ENCODE assay signal across 1 cellular context in the genomic region with DNA sequence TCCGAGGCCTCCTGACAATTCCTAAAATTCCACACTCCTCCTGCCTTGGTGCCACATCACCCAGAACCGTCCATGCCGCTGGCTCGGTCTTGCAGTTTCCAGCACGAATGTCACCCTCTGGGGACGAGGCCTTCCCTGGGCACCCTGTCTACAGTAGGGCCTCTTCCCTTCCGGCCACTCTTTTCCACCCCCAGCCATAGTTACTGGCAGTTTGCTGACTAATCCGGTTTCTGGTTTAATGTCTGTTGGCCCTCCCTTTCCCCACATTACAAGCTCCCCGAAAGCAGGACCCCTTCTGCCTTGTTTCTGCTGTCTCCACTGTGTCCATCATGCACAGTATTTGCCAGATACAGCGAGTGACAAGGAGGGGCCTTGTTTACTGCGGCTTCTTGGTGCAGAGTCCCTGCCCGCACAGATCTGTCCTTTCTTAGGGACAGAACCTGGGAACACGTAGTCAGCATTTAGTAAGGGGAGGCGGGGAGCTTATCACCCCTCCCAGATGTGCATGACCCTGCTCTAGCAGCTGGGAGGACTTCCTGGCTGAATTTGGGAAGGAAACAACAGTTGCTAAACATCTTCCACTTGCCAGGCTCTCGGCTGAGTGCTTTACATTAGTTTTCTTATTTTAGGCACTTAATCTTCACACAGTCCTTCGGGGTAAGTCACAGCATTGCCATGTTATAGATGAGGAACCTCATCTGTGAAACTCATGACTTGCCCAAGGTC.
TF ChIP-seq lines count a peak whose summit lies in the region.

No MANE protein-coding gene starts in this region.

TF ChIP-seq in K562, 482 proteins besides CTCF, POLR2A, EP300 and RAD21 (continued from another document and continues in another):
- TF ChIP-seq, protein P1, sequence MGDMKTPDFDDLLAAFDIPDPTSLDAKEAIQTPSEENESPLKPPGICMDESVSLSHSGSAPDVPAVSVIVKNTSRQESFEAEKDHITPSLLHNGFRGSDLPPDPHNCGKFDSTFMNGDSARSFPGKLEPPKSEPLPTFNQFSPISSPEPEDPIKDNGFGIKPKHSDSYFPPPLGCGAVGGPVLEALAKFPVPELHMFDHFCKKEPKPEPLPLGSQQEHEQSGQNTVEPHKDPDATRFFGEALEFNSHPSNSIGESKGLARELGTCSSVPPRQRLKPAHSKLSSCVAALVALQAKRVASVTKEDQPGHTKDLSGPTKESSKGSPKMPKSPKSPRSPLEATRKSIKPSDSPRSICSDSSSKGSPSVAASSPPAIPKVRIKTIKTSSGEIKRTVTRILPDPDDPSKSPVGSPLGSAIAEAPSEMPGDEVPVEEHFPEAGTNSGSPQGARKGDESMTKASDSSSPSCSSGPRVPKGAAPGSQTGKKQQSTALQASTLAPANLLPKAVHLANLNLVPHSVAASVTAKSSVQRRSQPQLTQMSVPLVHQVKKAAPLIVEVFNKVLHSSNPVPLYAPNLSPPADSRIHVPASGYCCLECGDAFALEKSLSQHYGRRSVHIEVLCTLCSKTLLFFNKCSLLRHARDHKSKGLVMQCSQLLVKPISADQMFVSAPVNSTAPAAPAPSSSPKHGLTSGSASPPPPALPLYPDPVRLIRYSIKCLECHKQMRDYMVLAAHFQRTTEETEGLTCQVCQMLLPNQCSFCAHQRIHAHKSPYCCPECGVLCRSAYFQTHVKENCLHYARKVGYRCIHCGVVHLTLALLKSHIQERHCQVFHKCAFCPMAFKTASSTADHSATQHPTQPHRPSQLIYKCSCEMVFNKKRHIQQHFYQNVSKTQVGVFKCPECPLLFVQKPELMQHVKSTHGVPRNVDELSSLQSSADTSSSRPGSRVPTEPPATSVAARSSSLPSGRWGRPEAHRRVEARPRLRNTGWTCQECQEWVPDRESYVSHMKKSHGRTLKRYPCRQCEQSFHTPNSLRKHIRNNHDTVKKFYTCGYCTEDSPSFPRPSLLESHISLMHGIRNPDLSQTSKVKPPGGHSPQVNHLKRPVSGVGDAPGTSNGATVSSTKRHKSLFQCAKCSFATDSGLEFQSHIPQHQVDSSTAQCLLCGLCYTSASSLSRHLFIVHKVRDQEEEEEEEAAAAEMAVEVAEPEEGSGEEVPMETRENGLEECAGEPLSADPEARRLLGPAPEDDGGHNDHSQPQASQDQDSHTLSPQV (IDR thresholded peaks at IDR 0.05), result peak; percentile 95
- no peak for TF ChIP-seq ZC3H11A (IDR thresholded peaks at IDR 0.05; ENCODE audit: low read depth, low read length)
- TF ChIP-seq RFX1 (IDR thresholded peaks at IDR 0.05), result no peak
- TF ChIP-seq CBFA2T2 (conservative IDR thresholded peaks at IDR 0.05), result peak; percentile 72
- TF ChIP-seq, protein P2, sequence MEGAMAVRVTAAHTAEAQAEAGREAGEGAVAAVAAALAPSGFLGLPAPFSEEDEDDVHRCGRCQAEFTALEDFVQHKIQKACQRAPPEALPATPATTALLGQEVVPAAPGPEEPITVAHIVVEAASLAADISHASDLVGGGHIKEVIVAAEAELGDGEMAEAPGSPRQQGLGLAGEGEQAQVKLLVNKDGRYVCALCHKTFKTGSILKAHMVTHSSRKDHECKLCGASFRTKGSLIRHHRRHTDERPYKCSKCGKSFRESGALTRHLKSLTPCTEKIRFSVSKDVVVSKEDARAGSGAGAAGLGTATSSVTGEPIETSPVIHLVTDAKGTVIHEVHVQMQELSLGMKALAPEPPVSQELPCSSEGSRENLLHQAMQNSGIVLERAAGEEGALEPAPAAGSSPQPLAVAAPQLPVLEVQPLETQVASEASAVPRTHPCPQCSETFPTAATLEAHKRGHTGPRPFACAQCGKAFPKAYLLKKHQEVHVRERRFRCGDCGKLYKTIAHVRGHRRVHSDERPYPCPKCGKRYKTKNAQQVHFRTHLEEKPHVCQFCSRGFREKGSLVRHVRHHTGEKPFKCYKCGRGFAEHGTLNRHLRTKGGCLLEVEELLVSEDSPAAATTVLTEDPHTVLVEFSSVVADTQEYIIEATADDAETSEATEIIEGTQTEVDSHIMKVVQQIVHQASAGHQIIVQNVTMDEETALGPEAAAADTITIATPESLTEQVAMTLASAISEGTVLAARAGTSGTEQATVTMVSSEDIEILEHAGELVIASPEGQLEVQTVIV (CRISPR knock-in tag; IDR thresholded peaks at IDR 0.05; ENCODE audit: borderline replicate concordance), result no peak
- TF ChIP-seq SIN3A (IDR thresholded peaks at IDR 0.05; ENCODE audit: borderline replicate concordance in 2 of 2, control insufficient read depth in 1 of 2, low read depth in 2 of 2, low read length in 2 of 2), result peak; percentile 50 to 68; a peak in 2 of 4 replicates
- no peak for TF ChIP-seq RAD51 (IDR thresholded peaks at IDR 0.05; ENCODE audit: borderline replicate concordance, low read depth)
- TF ChIP-seq PYGO2 (tag; IDR thresholded peaks at IDR 0.05), result no peak
- no peak for TF ChIP-seq ZNF174 (CRISPR knock-in tag; IDR thresholded peaks at IDR 0.05)
- TF ChIP-seq, protein P3, sequence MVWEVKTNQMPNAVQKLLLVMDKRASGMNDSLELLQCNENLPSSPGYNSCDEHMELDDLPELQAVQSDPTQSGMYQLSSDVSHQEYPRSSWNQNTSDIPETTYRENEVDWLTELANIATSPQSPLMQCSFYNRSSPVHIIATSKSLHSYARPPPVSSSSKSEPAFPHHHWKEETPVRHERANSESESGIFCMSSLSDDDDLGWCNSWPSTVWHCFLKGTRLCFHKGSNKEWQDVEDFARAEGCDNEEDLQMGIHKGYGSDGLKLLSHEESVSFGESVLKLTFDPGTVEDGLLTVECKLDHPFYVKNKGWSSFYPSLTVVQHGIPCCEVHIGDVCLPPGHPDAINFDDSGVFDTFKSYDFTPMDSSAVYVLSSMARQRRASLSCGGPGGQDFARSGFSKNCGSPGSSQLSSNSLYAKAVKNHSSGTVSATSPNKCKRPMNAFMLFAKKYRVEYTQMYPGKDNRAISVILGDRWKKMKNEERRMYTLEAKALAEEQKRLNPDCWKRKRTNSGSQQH (CRISPR knock-in tag; IDR thresholded peaks at IDR 0.05), result no peak
- no peak for TF ChIP-seq HNRNPK (IDR thresholded peaks at IDR 0.05; ENCODE audit: low read depth, low read length, poor library complexity, severe bottlenecking)
- TF ChIP-seq TRIM24 (IDR thresholded peaks at IDR 0.05), result 0 out of 4 replicates have a peak, but pooled peaks of 1 of the 2 experiments have one; percentile 32
- no peak for TF ChIP-seq PRMT5 (CRISPR knock-in tag; IDR thresholded peaks at IDR 0.05)
- TF ChIP-seq FOXP1 (CRISPR knock-in tag; IDR thresholded peaks at IDR 0.05), result peak; percentile 62; the same call in 1 of the 2 replicates
- no peak for TF ChIP-seq EWSR1 (IDR thresholded peaks at IDR 0.05; ENCODE audit: borderline replicate concordance, low read depth, partially characterized antibody)
- no peak for TF ChIP-seq ETV6 (IDR thresholded peaks at IDR 0.05; ENCODE audit: borderline replicate concordance in 1 of 2, low read depth in 2 of 2, low read length in 1 of 2)
- TF ChIP-seq ETV6 (CRISPR knock-in tag; IDR thresholded peaks at IDR 0.05; ENCODE audit: borderline replicate concordance), result no peak
- TF ChIP-seq, protein P4, sequence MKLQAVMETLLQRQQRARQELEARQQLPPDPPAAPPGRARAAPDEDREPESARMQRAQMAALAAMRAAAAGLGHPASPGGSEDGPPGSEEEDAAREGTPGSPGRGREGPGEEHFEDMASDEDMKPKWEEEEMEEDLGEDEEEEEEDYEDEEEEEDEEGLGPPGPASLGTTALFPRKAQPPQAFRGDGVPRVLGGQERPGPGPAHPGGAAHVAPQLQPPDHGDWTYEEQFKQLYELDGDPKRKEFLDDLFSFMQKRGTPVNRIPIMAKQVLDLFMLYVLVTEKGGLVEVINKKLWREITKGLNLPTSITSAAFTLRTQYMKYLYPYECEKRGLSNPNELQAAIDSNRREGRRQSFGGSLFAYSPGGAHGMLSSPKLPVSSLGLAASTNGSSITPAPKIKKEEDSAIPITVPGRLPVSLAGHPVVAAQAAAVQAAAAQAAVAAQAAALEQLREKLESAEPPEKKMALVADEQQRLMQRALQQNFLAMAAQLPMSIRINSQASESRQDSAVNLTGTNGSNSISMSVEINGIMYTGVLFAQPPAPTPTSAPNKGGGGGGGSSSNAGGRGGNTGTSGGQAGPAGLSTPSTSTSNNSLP (IDR thresholded peaks at IDR 0.05; ENCODE audit: borderline replicate concordance, low read depth, low read length), result no peak
- TF ChIP-seq ZKSCAN3 (CRISPR knock-in tag; IDR thresholded peaks at IDR 0.05), result no peak
- TF ChIP-seq SPI1 (IDR thresholded peaks at IDR 0.05; ENCODE audit: borderline replicate concordance, low read depth, low read length), result peak; percentile 50; the same call in 1 of the 2 replicates
- peak; percentile 68 for TF ChIP-seq POLR2AphosphoS5 (IDR thresholded peaks at IDR 0.05; ENCODE audit: control insufficient read depth, insufficient read depth, low read depth, low read length)
- TF ChIP-seq, protein P5, sequence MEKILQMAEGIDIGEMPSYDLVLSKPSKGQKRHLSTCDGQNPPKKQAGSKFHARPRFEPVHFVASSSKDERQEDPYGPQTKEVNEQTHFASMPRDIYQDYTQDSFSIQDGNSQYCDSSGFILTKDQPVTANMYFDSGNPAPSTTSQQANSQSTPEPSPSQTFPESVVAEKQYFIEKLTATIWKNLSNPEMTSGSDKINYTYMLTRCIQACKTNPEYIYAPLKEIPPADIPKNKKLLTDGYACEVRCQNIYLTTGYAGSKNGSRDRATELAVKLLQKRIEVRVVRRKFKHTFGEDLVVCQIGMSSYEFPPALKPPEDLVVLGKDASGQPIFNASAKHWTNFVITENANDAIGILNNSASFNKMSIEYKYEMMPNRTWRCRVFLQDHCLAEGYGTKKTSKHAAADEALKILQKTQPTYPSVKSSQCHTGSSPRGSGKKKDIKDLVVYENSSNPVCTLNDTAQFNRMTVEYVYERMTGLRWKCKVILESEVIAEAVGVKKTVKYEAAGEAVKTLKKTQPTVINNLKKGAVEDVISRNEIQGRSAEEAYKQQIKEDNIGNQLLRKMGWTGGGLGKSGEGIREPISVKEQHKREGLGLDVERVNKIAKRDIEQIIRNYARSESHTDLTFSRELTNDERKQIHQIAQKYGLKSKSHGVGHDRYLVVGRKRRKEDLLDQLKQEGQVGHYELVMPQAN (IDR thresholded peaks at IDR 0.05; ENCODE audit: borderline replicate concordance), result no peak
- TF ChIP-seq, protein P6, sequence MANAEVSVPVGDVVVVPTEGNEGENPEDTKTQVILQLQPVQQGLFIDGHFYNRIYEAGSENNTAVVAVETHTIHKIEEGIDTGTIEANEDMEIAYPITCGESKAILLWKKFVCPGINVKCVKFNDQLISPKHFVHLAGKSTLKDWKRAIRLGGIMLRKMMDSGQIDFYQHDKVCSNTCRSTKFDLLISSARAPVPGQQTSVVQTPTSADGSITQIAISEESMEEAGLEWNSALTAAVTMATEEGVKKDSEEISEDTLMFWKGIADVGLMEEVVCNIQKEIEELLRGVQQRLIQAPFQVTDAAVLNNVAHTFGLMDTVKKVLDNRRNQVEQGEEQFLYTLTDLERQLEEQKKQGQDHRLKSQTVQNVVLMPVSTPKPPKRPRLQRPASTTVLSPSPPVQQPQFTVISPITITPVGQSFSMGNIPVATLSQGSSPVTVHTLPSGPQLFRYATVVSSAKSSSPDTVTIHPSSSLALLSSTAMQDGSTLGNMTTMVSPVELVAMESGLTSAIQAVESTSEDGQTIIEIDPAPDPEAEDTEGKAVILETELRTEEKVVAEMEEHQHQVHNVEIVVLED (CRISPR knock-in tag; IDR thresholded peaks at IDR 0.05), result no peak
- TF ChIP-seq, protein P7, sequence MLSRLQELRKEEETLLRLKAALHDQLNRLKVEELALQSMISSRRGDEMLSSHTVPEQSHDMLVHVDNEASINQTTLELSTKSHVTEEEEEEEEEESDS (CRISPR knock-in tag; IDR thresholded peaks at IDR 0.05), result no peak
- TF ChIP-seq SRSF3 (IDR thresholded peaks at IDR 0.05; ENCODE audit: insufficient read depth, low read length), result no peak
- TF ChIP-seq POLR2B (IDR thresholded peaks at IDR 0.05; ENCODE audit: low read depth, partially characterized antibody), result peak; percentile 50
- TF ChIP-seq MAFF (IDR thresholded peaks at IDR 0.05; ENCODE audit: low read length), result peak; percentile 85
- TF ChIP-seq CEBPG (CRISPR knock-in tag; IDR thresholded peaks at IDR 0.05), result peak; percentile 7; the same call in 1 of the 2 replicates
- no peak for TF ChIP-seq CEBPG (tag; conservative IDR thresholded peaks at IDR 0.05 in 1 of 2, IDR thresholded peaks at IDR 0.05 in 1 of 2)
- TF ChIP-seq MCM3 (IDR thresholded peaks at IDR 0.05), result no peak
- no peak; the same call in 1 of the 2 replicates for TF ChIP-seq BACH1 (tag; IDR thresholded peaks at IDR 0.05)
- peak; percentile 53 for TF ChIP-seq KDM5B (IDR thresholded peaks at IDR 0.05; ENCODE audit: insufficient replicate concordance, low read depth, low read length)
- peak; percentile 87 for TF ChIP-seq RNF2 (IDR thresholded peaks at IDR 0.05)
- peak; percentile 38 for TF ChIP-seq MEIS2 (IDR thresholded peaks at IDR 0.05; ENCODE audit: partially characterized antibody)
- no peak for TF ChIP-seq ZNF23 (CRISPR knock-in tag; IDR thresholded peaks at IDR 0.05)
- TF ChIP-seq MEF2D (tag; conservative IDR thresholded peaks at IDR 0.05; ENCODE audit: low read depth), result 0 out of 2 replicates have a peak, but pooled peaks have one; percentile 18
- TF ChIP-seq SUPT5H (IDR thresholded peaks at IDR 0.05), result peak; percentile 75
- TF ChIP-seq CREB1 (IDR thresholded peaks at IDR 0.05), result peak; percentile 65
- TF ChIP-seq CREB1 (CRISPR knock-in tag; IDR thresholded peaks at IDR 0.05), result no peak
- peak in 1 of 2 experiments; percentile 11; a peak in 1 of 4 replicates for TF ChIP-seq TBL1XR1 (IDR thresholded peaks at IDR 0.05; ENCODE audit: low read length in 2 of 2)
- TF ChIP-seq ZBTB8A (IDR thresholded peaks at IDR 0.05; ENCODE audit: partially characterized antibody), result no peak
- TF ChIP-seq LEF1 (IDR thresholded peaks at IDR 0.05), result peak; percentile 91
- TF ChIP-seq MAFK (IDR thresholded peaks at IDR 0.05; ENCODE audit: low read length), result peak; percentile 83
- 0 out of 2 replicates have a peak, but pooled peaks have one; percentile 61 for TF ChIP-seq ZNF644 (tag; IDR thresholded peaks at IDR 0.05; ENCODE audit: low read depth)
- TF ChIP-seq SIN3B (IDR thresholded peaks at IDR 0.05; ENCODE audit: low read depth), result no peak
- TF ChIP-seq, protein P8, sequence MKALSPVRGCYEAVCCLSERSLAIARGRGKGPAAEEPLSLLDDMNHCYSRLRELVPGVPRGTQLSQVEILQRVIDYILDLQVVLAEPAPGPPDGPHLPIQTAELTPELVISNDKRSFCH (CRISPR knock-in tag; IDR thresholded peaks at IDR 0.05), result no peak
- TF ChIP-seq, protein P8 (tag; IDR thresholded peaks at IDR 0.05), result peak; percentile 59; the same call in 1 of the 2 replicates
- TF ChIP-seq, protein P9, sequence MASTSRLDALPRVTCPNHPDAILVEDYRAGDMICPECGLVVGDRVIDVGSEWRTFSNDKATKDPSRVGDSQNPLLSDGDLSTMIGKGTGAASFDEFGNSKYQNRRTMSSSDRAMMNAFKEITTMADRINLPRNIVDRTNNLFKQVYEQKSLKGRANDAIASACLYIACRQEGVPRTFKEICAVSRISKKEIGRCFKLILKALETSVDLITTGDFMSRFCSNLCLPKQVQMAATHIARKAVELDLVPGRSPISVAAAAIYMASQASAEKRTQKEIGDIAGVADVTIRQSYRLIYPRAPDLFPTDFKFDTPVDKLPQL (IDR thresholded peaks at IDR 0.05; ENCODE audit: extremely low read depth, insufficient read length), result no peak
